In the genomic region with DNA sequence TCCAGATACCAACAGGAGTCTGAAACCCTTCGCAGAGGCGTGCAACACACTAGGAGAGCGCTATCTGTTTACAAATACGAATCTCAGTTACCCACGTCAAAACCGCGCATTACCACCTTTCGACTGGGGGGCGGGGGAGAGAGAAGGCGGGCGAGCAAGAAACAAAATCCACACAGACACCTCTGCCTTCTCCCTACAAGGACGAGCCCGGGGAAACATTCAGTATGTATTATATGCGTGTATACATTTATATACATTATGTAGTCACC, we compare ENCODE assay signal across 8 cellular contexts.
A peak's percentile ranks its signal among the peaks of the same experiment; 100 is the strongest.
DNase-seq lines count a peak whose midpoint lies in the region; ATAC-seq and FAIRE-seq lines count a peak whose summit lies in the region.

No MANE protein-coding gene starts in this region.

- no peak overlapping the region for H3K27ac Mint-ChIP-seq in activated naive CD8-positive, alpha-beta T cell treated with anti-CD3 and anti-CD28 coated beads, Interleukin-2, amount 50 U/mL, for 24 hours

- DNase-seq in AG08396 (ENCODE audit: low spot score) (peak; percentile 53), SKM-1 treated with dmso at 0.1 percent for 144 hours (lab: John Stamatoyannopoulos, UW; ENCODE audit: unreplicated experiment) (peak; percentile 35), iPS DF 6.9 (ENCODE audit: low read depth, low spot score) (no peak), HTR-8/SVneo (ENCODE audit: insufficient read length, low spot score) (no peak)
- peak; percentile 67 for DNase-seq in activated naive CD8-positive, alpha-beta T cell treated with anti-CD3 and anti-CD28 coated beads, Interleukin-2, amount 50 U/mL, for 24 hours

- no peaks in the 10 kb centered on the region for H3K27me3 Mint-ChIP-seq in activated naive CD8-positive, alpha-beta T cell treated with anti-CD3 and anti-CD28 coated beads, Interleukin-2, amount 50 U/mL, for 24 hours

- H3K36me3 ChIP-seq in KOPT-K1 (ENCODE audit: insufficient read depth, low read length): 0 out of 2 replicates have a peak, but pooled peaks cover 4% of the 10 kb centered on the region
- H3K36me3 ChIP-seq in iPS DF 6.9 (ENCODE audit: control insufficient read depth, insufficient read depth, low read length): no peaks in the 10 kb centered on the region

- no peaks in the 10 kb centered on the region for H3K9me3 Mint-ChIP-seq in activated naive CD8-positive, alpha-beta T cell treated with anti-CD3 and anti-CD28 coated beads, Interleukin-2, amount 50 U/mL, for 24 hours

- H3K4me1 ChIP-seq in iPS DF 6.9 (ENCODE audit: control insufficient read depth, insufficient read depth, low read length): peaks cover 2% of the 10 kb centered on the region; the same call in 1 of the 2 replicates

- peaks cover 4% of the 10 kb centered on the region for H3K36me3 Mint-ChIP-seq in activated naive CD8-positive, alpha-beta T cell treated with anti-CD3 and anti-CD28 coated beads, Interleukin-2, amount 50 U/mL, for 24 hours (ENCODE audit: low read depth)

- no CpG with 5 or more reads among the region's 14 CpGs for WGBS in iPS DF 6.9 (ENCODE audit: insufficient coverage, insufficient read length)

- peaks cover 44% of the 10 kb centered on the region for H3K4me1 Mint-ChIP-seq in activated naive CD8-positive, alpha-beta T cell treated with anti-CD3 and anti-CD28 coated beads, Interleukin-2, amount 50 U/mL, for 24 hours

- H3K27ac ChIP-seq in KOPT-K1 (ENCODE audit: low read depth, low read length, poor library complexity, severe bottlenecking) (peak overlapping the region; percentile 93), iPS DF 6.9 (ENCODE audit: low read length) (no peak overlapping the region), skin epidermis (peak overlapping the region in 20 of 21 experiments; percentile 78 to 97 (median 90))

- ATAC-seq in GM19023 (IDR thresholded peaks at IDR 0.05; ENCODE audit: unreplicated experiment): peak; percentile 33
- ATAC-seq in activated naive CD8-positive, alpha-beta T cell treated with anti-CD3 and anti-CD28 coated beads, Interleukin-2, amount 50 U/mL, for 24 hours: peak; percentile 20

- no peak for FAIRE-seq in HTR-8/SVneo (lab: Jason Lieb, UNC)

- H3K9me3 ChIP-seq in KOPT-K1 (ENCODE audit: insufficient read depth, low read length, poor library complexity, severe bottlenecking) (no peaks in the 10 kb centered on the region), iPS DF 6.9 (ENCODE audit: control insufficient read depth, insufficient read depth, low read length) (no peaks in the 10 kb centered on the region)

- H3K4me3 ChIP-seq in iPS DF 6.9 (ENCODE audit: low read length) (peak overlapping the region; percentile 99; the same call in 1 of the 2 replicates), skin epidermis (peak overlapping the region; percentile 63 to 95 (median 86))

- no peaks in the 10 kb centered on the region for H3K27me3 ChIP-seq in iPS DF 6.9 (ENCODE audit: control insufficient read depth, insufficient read depth, low read length)

- H3K4me3 Mint-ChIP-seq in activated naive CD8-positive, alpha-beta T cell treated with anti-CD3 and anti-CD28 coated beads, Interleukin-2, amount 50 U/mL, for 24 hours: no peak overlapping the region

Comparison
In these comparisons a context has a peak if more than half of its experiments do, and no peak if none do; other contexts are left out.
1. DNase-seq: peak in AG08396 (single experiment), SKM-1 treated with dmso at 0.1 percent for 144 hours (single experiment) and activated naive CD8-positive, alpha-beta T cell treated with anti-CD3 and anti-CD28 coated beads, Interleukin-2, amount 50 U/mL, for 24 hours (single experiment); none in iPS DF 6.9 (single experiment) and HTR-8/SVneo (single experiment).